2 cellular contexts compared by ENCODE assay signal in genomic region chr20:34862724-34863123, GRCh38.
TF ChIP-seq lines count a peak whose summit lies in the region.

No MANE protein-coding gene starts in this region.

TF ChIP-seq in HepG2, 621 proteins besides CTCF, POLR2A, EP300 and RAD21:
- TF ChIP-seq PCBP2 (optimal IDR thresholded peaks at IDR 0.05; ENCODE audit: low read depth, low read length, poor library complexity, severe bottlenecking), result peak; percentile 49
- no peak for TF ChIP-seq CAMTA2 (CRISPR knock-in tag; IDR thresholded peaks at IDR 0.05; ENCODE audit: borderline replicate concordance)
- TF ChIP-seq ZNF513 (CRISPR knock-in tag; conservative IDR thresholded peaks at IDR 0.05), result no peak
- peak; percentile 11 for TF ChIP-seq AGO2 (optimal IDR thresholded peaks at IDR 0.05; ENCODE audit: low read depth, low read length)
- TF ChIP-seq NFYC (CRISPR knock-in tag; IDR thresholded peaks at IDR 0.05), result no peak
TF ChIP-seq in HepG2: peak in this region for 2.

TF ChIP-seq in H1, 55 proteins besides CTCF, POLR2A, EP300 and RAD21:
- TF ChIP-seq, protein P1, sequence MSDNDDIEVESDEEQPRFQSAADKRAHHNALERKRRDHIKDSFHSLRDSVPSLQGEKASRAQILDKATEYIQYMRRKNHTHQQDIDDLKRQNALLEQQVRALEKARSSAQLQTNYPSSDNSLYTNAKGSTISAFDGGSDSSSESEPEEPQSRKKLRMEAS (IDR thresholded peaks at IDR 0.05), result no peak
- TF ChIP-seq EGR1 (IDR thresholded peaks at IDR 0.05; ENCODE audit: borderline replicate concordance, low read depth, low read length) (no peak), HDAC2 (IDR thresholded peaks at IDR 0.05; ENCODE audit: borderline replicate concordance in 1 of 2, low read depth in 2 of 2, low read length in 2 of 2) (no peak), EZH2 (IDR thresholded peaks at IDR 0.05; ENCODE audit: low read depth, low read length, severe bottlenecking) (no peak), SUZ12 (IDR thresholded peaks at IDR 0.05; ENCODE audit: low read length) (no peak), SP1 (IDR thresholded peaks at IDR 0.05; ENCODE audit: low read depth, low read length) (no peak), HDAC6 (IDR thresholded peaks at IDR 0.05; ENCODE audit: low read depth, low read length) (no peak)
